Comparison of ENCODE assay signal across 8 cellular contexts in genomic region chr11:122756417-122756816, GRCh38.
DNase-seq lines count a peak whose midpoint lies in the region; ATAC-seq and TF ChIP-seq lines count a peak whose summit lies in the region.

No MANE protein-coding gene starts in this region.

- no peak overlapping the region for H3K4me3 Mint-ChIP-seq in T-helper 17 cell

- intact Hi-C loops in heart left ventricle (cut with DNase I) = no loop called here
- intact Hi-C loops in prostate gland (cut with DNase I) = no loop called here

- no peaks in the 10 kb centered on the region for H3K27me3 Mint-ChIP-seq in T-helper 17 cell

- no peak for TF ChIP-seq POLR2A in heart left ventricle (IDR thresholded peaks at IDR 0.05)
- no peak for TF ChIP-seq POLR2A in prostate gland (IDR thresholded peaks at IDR 0.05)

- H3K27ac ChIP-seq in heart left ventricle (peak overlapping the region in 1 of 12 donors; percentile 74), prostate gland (no peak overlapping the region)

- H3K9me3 ChIP-seq in T-helper 17 cell (ENCODE audit: control insufficient read depth, low read length, poor library complexity, severe bottlenecking) (no peaks in the 10 kb centered on the region), heart left ventricle (no peaks in the 10 kb centered on the region), prostate gland (no peaks in the 10 kb centered on the region)

- H3K36me3 Mint-ChIP-seq in T-helper 17 cell (ENCODE audit: low read depth) = peaks cover 2% of the 10 kb centered on the region

- H3K36me3 ChIP-seq in heart left ventricle (no peaks in the 10 kb centered on the region), prostate gland (no peaks in the 10 kb centered on the region)

- peaks cover 0 to 34% (median 0%) of the 10 kb centered on the region in 12 donors for H3K4me1 ChIP-seq in heart left ventricle
- no peaks in the 10 kb centered on the region for H3K4me1 ChIP-seq in prostate gland (replicated peaks)

- H3K4me3 ChIP-seq in heart left ventricle = no peak overlapping the region
- no peak overlapping the region for H3K4me3 ChIP-seq in prostate gland

- peak in 3 of 12 donors; percentile 7 to 27 (median 27) for TF ChIP-seq CTCF in heart left ventricle (IDR thresholded peaks at IDR 0.05)
- peak in 1 of 4 experiments; percentile 16 for TF ChIP-seq CTCF in prostate gland (IDR thresholded peaks at IDR 0.05)

- peak; percentile 47 for ATAC-seq in GM18499 (IDR thresholded peaks at IDR 0.05; ENCODE audit: insufficient read depth, unreplicated experiment)
- peak; percentile 73 for ATAC-seq in HG02852 (IDR thresholded peaks at IDR 0.05; ENCODE audit: unreplicated experiment)
- ATAC-seq in T-helper 17 cell = peak; percentile 88
- peak in 3 of 4 donors; percentile 70 to 88 (median 84) for ATAC-seq in heart left ventricle

- DNase-seq in T-helper 17 cell = peak in 1 of 3 donors; percentile 12
- peak in 4 of 5 donors; percentile 38 to 59 (median 44) for DNase-seq in heart left ventricle
- no peak for DNase-seq in prostate gland (ENCODE audit: low spot score)
- no peak for DNase-seq in cerebellar nuclear complex (lab: John Stamatoyannopoulos, UW)
- no peak for DNase-seq in AG08395 (ENCODE audit: low spot score)
- no peak for DNase-seq in HPDE6-E6E7 (ENCODE audit: extremely low spot score)

- peaks cover 26% of the 10 kb centered on the region for H3K4me1 Mint-ChIP-seq in T-helper 17 cell

- no peaks in the 10 kb centered on the region for H3K27me3 ChIP-seq in heart left ventricle
- no peaks in the 10 kb centered on the region for H3K27me3 ChIP-seq in prostate gland (replicated peaks; ENCODE audit: insufficient read depth)

- no peak overlapping the region for H3K27ac Mint-ChIP-seq in T-helper 17 cell

Comparison
In these comparisons a context has a peak if more than half of its experiments do, and no peak if none do; other contexts are left out.
1. DNase-seq: peak in heart left ventricle (4 of 5); none in prostate gland (single experiment), cerebellar nuclear complex (0 of 2), AG08395 (single experiment) and HPDE6-E6E7 (single experiment).
2. Peak in every context shown above with its lines, with median percentiles within 50 percentile points of each other: ATAC-seq.